Comparison of ENCODE assay signal across 2 cellular contexts in genomic region chr9:124855566-124855943, GRCh38.
TF ChIP-seq lines count a peak whose summit lies in the region.

No MANE protein-coding gene starts in this region.

TF ChIP-seq in HCT116, 20 proteins besides CTCF, POLR2A, EP300 and RAD21:
- TF ChIP-seq SIN3A (IDR thresholded peaks at IDR 0.05; ENCODE audit: low read depth), result no peak
- TF ChIP-seq ZFX (IDR thresholded peaks at IDR 0.05), result no peak
- no peak for TF ChIP-seq REST (IDR thresholded peaks at IDR 0.05; ENCODE audit: low read depth)
- no peak for TF ChIP-seq SRF (IDR thresholded peaks at IDR 0.05; ENCODE audit: low read depth)
- TF ChIP-seq FOSL1 (IDR thresholded peaks at IDR 0.05; ENCODE audit: low read depth), result no peak
- TF ChIP-seq TCF7L2 (IDR thresholded peaks at IDR 0.05; ENCODE audit: borderline replicate concordance, extremely low read depth, insufficient read depth, insufficient read length), result no peak
- TF ChIP-seq SP1 (IDR thresholded peaks at IDR 0.05; ENCODE audit: low read depth), result no peak
- no peak for TF ChIP-seq CEBPB (IDR thresholded peaks at IDR 0.05; ENCODE audit: low read depth)
- no peak for TF ChIP-seq MAX (IDR thresholded peaks at IDR 0.05)
- TF ChIP-seq EGR1 (IDR thresholded peaks at IDR 0.05; ENCODE audit: low read depth), result no peak
- TF ChIP-seq ZBTB33 (IDR thresholded peaks at IDR 0.05; ENCODE audit: extremely low read depth, insufficient replicate concordance, low read length), result no peak
- TF ChIP-seq EZH2phosphoT487 (IDR thresholded peaks at IDR 0.05; ENCODE audit: borderline replicate concordance), result no peak
- no peak for TF ChIP-seq ATF3 (IDR thresholded peaks at IDR 0.05)
- no peak for TF ChIP-seq EZH2 (IDR thresholded peaks at IDR 0.05)
- TF ChIP-seq CBX3 (IDR thresholded peaks at IDR 0.05; ENCODE audit: low read depth), result no peak
- TF ChIP-seq ELF1 (IDR thresholded peaks at IDR 0.05; ENCODE audit: borderline replicate concordance, low read depth), result no peak
- TF ChIP-seq JUND (IDR thresholded peaks at IDR 0.05), result no peak
- TF ChIP-seq YY1 (IDR thresholded peaks at IDR 0.05; ENCODE audit: extremely low read depth, insufficient replicate concordance, low read depth, low read length), result no peak
- no peak for TF ChIP-seq ZNF274 (IDR thresholded peaks at IDR 0.05; ENCODE audit: low read depth, low read length)
- TF ChIP-seq POLR2AphosphoS5 (IDR thresholded peaks at IDR 0.05; ENCODE audit: low read depth, low read length), result no peak

TF ChIP-seq in K562, 482 proteins besides CTCF, POLR2A, EP300 and RAD21:
- TF ChIP-seq HMGXB4 (CRISPR knock-in tag; IDR thresholded peaks at IDR 0.05) (0 out of 2 replicates have a peak, but pooled peaks have one; percentile 14), ZNF551 (CRISPR knock-in tag; IDR thresholded peaks at IDR 0.05) (no peak), FIP1L1 (IDR thresholded peaks at IDR 0.05; ENCODE audit: low read depth, low read length, poor library complexity, severe bottlenecking) (peak; percentile 70), ZBTB43 (CRISPR knock-in tag; IDR thresholded peaks at IDR 0.05) (0 out of 2 replicates have a peak, but pooled peaks have one; percentile 48), FOXP4 (CRISPR knock-in tag; IDR thresholded peaks at IDR 0.05; ENCODE audit: borderline replicate concordance) (peak; percentile 37; the same call in 1 of the 2 replicates), ZFP36 (IDR thresholded peaks at IDR 0.05; ENCODE audit: low read depth, low read length, partially characterized antibody) (no peak), RBM22 (IDR thresholded peaks at IDR 0.05; ENCODE audit: low read depth, low read length, poor library complexity, severe bottlenecking) (peak; percentile 72)
